ENCODE assay signal across 24 cellular contexts in the genomic region with DNA sequence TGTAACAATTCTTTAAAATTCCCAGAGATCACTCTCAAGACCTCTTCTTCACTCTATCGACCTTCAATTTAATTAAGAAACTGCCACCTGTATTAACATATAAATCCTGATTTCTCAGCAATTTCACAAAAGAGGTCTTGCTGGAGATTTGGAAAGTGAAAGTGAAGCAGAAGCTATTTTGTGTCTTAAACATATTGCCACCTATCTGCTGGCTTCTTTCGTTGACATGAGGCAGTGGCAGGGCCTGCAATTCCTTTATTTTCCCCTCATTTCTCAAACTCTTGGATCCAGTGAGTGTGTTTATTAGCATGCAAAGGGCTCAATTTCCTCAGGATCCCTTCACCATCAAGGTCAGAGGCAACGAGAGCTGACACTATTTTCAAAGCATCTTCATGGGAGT.
DNase-seq lines count a peak whose midpoint lies in the region; ATAC-seq, FAIRE-seq and TF ChIP-seq lines count a peak whose summit lies in the region.
"Had no signal": no experiment of that assay in that cellular context is flagged by ENCODE, and none has a peak within 500 bp of the region (broad histone marks: within the 10 kb centered on the region; RNA-seq: fewer than 3 reads in every experiment).

No MANE protein-coding gene starts in this region.

- H3K4me1 ChIP-seq in A549 (no peaks in the 10 kb centered on the region), OCI-LY3 (ENCODE audit: low read length) (peaks cover 9% of the 10 kb centered on the region; the same call in 1 of the 2 replicates)

- H4K20me1 ChIP-seq in OCI-LY3 (ENCODE audit: insufficient read depth, low read length) = no peaks in the 10 kb centered on the region
- H4K20me1 ChIP-seq: BLaER1 treated with 17β-estradiol and CSF1 and Interleukin-3, amounts not matched to agents 10 nM and 100 nM had no signal

- ATAC-seq in A549 (no peak), WTC11 (no peak), HG03025 (IDR thresholded peaks at IDR 0.05; ENCODE audit: low FRiP score, unreplicated experiment) (no peak), GM21786 (IDR thresholded peaks at IDR 0.05; ENCODE audit: unreplicated experiment) (no peak)
- ATAC-seq: CD8-positive, alpha-beta T cell; Panc1 had no signal

- no peaks in the 10 kb centered on the region for H3K27me3 ChIP-seq in OCI-LY3 (ENCODE audit: low read depth, low read length)
- H3K27me3 ChIP-seq: BLaER1 treated with 17β-estradiol and CSF1 and Interleukin-3, amounts not matched to agents 10 nM and 100 nM; SJSA1 had no signal

- no peak overlapping the region for H3K4me3 ChIP-seq in A549
- H3K4me3 ChIP-seq in OCI-LY3 (ENCODE audit: low read length) = peak overlapping the region; percentile 70
- H3K4me3 ChIP-seq: BLaER1 treated with 17β-estradiol and CSF1 and Interleukin-3, amounts not matched to agents 10 nM and 100 nM; SJSA1 had no signal

- H3K27ac Mint-ChIP-seq in WTC11 = peak overlapping the region; percentile 22
- H3K27ac Mint-ChIP-seq: CD8-positive, alpha-beta T cell; IgD-negative memory B cell had no signal

- POLR2A ChIA-PET in A549 (lab: Yijun Ruan, JAX) = no interaction called here
- POLR2A ChIA-PET in WTC11 (lab: Charles Lee) = no interaction called here

- DNase-seq in A549 (ENCODE audit: low read depth in 1 of 2, low spot score in 1 of 2) (no peak), H54 (ENCODE audit: insufficient read length, low spot score) (no peak), WTC11 (ENCODE audit: low spot score) (no peak), putamen (ENCODE audit: low spot score) (no peak), nucleus accumbens (lab: John Stamatoyannopoulos, UW) (no peak)
- DNase-seq: CD8-positive, alpha-beta T cell; GDM1; H7; Karpas-422; MM.1S; NCI-H1092; NCI-H1436 treated with DMSO at 0.1 percent for 48 hours; NCI-H2029; NCI-H345; NCI-H524 treated with DMSO at 0.1 percent for 48 hours had no signal

- no peaks in the 10 kb centered on the region for H3K36me3 ChIP-seq in OCI-LY3 (replicated peaks; ENCODE audit: low read depth, low read length)
- H3K36me3 ChIP-seq: BLaER1 treated with 17β-estradiol and CSF1 and Interleukin-3, amounts not matched to agents 10 nM and 100 nM had no signal

- no peak overlapping the region for H3K4me3 Mint-ChIP-seq in WTC11
- H3K4me3 Mint-ChIP-seq: CD8-positive, alpha-beta T cell; IgD-negative memory B cell had no signal

- TF ChIP-seq EP300 in A549 (IDR thresholded peaks at IDR 0.05) = no peak

- H3K27ac ChIP-seq in A549 (no peak overlapping the region), OCI-LY3 (ENCODE audit: low read length) (no peak overlapping the region)
- H3K27ac ChIP-seq: BLaER1 treated with 17β-estradiol and CSF1 and Interleukin-3, amounts not matched to agents 10 nM and 100 nM had no signal

- H3K9me3 Mint-ChIP-seq in WTC11 = peaks cover 4% of the 10 kb centered on the region; the same call in 1 of the 2 replicates
- H3K9me3 Mint-ChIP-seq: CD8-positive, alpha-beta T cell had no signal

- no peaks in the 10 kb centered on the region for H3K27me3 Mint-ChIP-seq in WTC11 (ENCODE audit: low read depth)
- H3K27me3 Mint-ChIP-seq: IgD-negative memory B cell had no signal

- peaks cover 4% of the 10 kb centered on the region for H3K36me3 Mint-ChIP-seq in WTC11
- H3K36me3 Mint-ChIP-seq: CD8-positive, alpha-beta T cell; IgD-negative memory B cell had no signal

- no peak for TF ChIP-seq RAD21 in A549 (conservative IDR thresholded peaks at IDR 0.05 in 1 of 2, IDR thresholded peaks at IDR 0.05 in 1 of 2)

- peak overlapping the region; percentile 97 for H2AFZ ChIP-seq in OCI-LY3 (ENCODE audit: low read depth, low read length)

- H3K4me2 ChIP-seq in A549 (peak overlapping the region; percentile 57), OCI-LY3 (ENCODE audit: low read length) (peak overlapping the region; percentile 71)

- TF ChIP-seq CTCF in A549 (IDR thresholded peaks at IDR 0.05) (no peak), OCI-LY3 (IDR thresholded peaks at IDR 0.05; ENCODE audit: low read depth, low read length) (peak; percentile 4; the same call in 1 of the 2 replicates), WTC11 (IDR thresholded peaks at IDR 0.05) (no peak)

- peak overlapping the region; percentile 35 for H3K9ac ChIP-seq in OCI-LY3 (ENCODE audit: low read length)
- H3K9ac ChIP-seq: BLaER1 treated with 17β-estradiol and CSF1 and Interleukin-3, amounts not matched to agents 10 nM and 100 nM had no signal

- WGBS in A549 (ENCODE audit: missing lambda C conversion rate) = 38% methylated on average over 3 of the region's 3 CpGs

- H3K79me2 ChIP-seq in OCI-LY3 (ENCODE audit: low read length) = no peaks in the 10 kb centered on the region

- CTCF ChIA-PET in A549 (lab: Yijun Ruan, JAX) = no interaction called here
- CTCF ChIA-PET in WTC11 (lab: Charles Lee) = no interaction called here

- H3K9me3 ChIP-seq in A549 (no peaks in the 10 kb centered on the region), OCI-LY3 (ENCODE audit: insufficient read depth, low read length) (no peaks in the 10 kb centered on the region)
- H3K9me3 ChIP-seq: SJSA1 had no signal

- TF ChIP-seq POLR2A in A549 (IDR thresholded peaks at IDR 0.05; ENCODE audit: low read length) = no peak
- TF ChIP-seq POLR2A in H54 (IDR thresholded peaks at IDR 0.05; ENCODE audit: low read depth, low read length) = no peak

- peaks cover 41% of the 10 kb centered on the region for H3K4me1 Mint-ChIP-seq in WTC11
- H3K4me1 Mint-ChIP-seq: IgD-negative memory B cell had no signal

- no peak for FAIRE-seq in A549 (lab: Jason Lieb, UNC)
- FAIRE-seq in H54 (lab: Jason Lieb, UNC) = peak; percentile 83
- FAIRE-seq: D721Med, HTR-8/SVneo had no signal

TF ChIP-seq in A549, 52 proteins besides CTCF, POLR2A, EP300 and RAD21 (continues in another document):
- TF ChIP-seq NFE2L2 (conservative IDR thresholded peaks at IDR 0.05; ENCODE audit: low read length) (no peak), ZNF302 (CRISPR knock-in tag; IDR thresholded peaks at IDR 0.05) (no peak), TP53 (CRISPR knock-in tag; IDR thresholded peaks at IDR 0.05) (no peak), ESRRA (IDR thresholded peaks at IDR 0.05; ENCODE audit: borderline replicate concordance, low read length) (no peak), POLR2AphosphoS2 (conservative IDR thresholded peaks at IDR 0.05; ENCODE audit: low read length) (no peak), PHF8 (IDR thresholded peaks at IDR 0.05; ENCODE audit: borderline replicate concordance, low read depth) (no peak)
- TF ChIP-seq, protein P1, sequence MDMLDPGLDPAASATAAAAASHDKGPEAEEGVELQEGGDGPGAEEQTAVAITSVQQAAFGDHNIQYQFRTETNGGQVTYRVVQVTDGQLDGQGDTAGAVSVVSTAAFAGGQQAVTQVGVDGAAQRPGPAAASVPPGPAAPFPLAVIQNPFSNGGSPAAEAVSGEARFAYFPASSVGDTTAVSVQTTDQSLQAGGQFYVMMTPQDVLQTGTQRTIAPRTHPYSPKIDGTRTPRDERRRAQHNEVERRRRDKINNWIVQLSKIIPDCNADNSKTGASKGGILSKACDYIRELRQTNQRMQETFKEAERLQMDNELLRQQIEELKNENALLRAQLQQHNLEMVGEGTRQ (IDR thresholded peaks at IDR 0.05) = no peak
- TF ChIP-seq, protein P2, sequence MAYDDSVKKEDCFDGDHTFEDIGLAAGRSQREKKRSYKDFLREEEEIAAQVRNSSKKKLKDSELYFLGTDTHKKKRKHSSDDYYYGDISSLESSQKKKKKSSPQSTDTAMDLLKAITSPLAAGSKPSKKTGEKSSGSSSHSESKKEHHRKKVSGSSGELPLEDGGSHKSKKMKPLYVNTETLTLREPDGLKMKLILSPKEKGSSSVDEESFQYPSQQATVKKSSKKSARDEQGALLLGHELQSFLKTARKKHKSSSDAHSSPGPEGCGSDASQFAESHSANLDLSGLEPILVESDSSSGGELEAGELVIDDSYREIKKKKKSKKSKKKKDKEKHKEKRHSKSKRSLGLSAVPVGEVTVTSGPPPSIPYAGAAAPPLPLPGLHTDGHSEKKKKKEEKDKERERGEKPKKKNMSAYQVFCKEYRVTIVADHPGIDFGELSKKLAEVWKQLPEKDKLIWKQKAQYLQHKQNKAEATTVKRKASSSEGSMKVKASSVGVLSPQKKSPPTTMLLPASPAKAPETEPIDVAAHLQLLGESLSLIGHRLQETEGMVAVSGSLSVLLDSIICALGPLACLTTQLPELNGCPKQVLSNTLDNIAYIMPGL (CRISPR knock-in tag; IDR thresholded peaks at IDR 0.05; ENCODE audit: borderline replicate concordance) = no peak

TF ChIP-seq in WTC11, 78 proteins besides CTCF, POLR2A, EP300 and RAD21 (continues in another document):
- TF ChIP-seq, protein P3, sequence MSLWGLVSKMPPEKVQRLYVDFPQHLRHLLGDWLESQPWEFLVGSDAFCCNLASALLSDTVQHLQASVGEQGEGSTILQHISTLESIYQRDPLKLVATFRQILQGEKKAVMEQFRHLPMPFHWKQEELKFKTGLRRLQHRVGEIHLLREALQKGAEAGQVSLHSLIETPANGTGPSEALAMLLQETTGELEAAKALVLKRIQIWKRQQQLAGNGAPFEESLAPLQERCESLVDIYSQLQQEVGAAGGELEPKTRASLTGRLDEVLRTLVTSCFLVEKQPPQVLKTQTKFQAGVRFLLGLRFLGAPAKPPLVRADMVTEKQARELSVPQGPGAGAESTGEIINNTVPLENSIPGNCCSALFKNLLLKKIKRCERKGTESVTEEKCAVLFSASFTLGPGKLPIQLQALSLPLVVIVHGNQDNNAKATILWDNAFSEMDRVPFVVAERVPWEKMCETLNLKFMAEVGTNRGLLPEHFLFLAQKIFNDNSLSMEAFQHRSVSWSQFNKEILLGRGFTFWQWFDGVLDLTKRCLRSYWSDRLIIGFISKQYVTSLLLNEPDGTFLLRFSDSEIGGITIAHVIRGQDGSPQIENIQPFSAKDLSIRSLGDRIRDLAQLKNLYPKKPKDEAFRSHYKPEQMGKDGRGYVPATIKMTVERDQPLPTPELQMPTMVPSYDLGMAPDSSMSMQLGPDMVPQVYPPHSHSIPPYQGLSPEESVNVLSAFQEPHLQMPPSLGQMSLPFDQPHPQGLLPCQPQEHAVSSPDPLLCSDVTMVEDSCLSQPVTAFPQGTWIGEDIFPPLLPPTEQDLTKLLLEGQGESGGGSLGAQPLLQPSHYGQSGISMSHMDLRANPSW (CRISPR knock-in tag; conservative IDR thresholded peaks at IDR 0.05; ENCODE audit: low read depth) = no peak
